ENCODE assay signal across 10 cellular contexts in the genomic region with DNA sequence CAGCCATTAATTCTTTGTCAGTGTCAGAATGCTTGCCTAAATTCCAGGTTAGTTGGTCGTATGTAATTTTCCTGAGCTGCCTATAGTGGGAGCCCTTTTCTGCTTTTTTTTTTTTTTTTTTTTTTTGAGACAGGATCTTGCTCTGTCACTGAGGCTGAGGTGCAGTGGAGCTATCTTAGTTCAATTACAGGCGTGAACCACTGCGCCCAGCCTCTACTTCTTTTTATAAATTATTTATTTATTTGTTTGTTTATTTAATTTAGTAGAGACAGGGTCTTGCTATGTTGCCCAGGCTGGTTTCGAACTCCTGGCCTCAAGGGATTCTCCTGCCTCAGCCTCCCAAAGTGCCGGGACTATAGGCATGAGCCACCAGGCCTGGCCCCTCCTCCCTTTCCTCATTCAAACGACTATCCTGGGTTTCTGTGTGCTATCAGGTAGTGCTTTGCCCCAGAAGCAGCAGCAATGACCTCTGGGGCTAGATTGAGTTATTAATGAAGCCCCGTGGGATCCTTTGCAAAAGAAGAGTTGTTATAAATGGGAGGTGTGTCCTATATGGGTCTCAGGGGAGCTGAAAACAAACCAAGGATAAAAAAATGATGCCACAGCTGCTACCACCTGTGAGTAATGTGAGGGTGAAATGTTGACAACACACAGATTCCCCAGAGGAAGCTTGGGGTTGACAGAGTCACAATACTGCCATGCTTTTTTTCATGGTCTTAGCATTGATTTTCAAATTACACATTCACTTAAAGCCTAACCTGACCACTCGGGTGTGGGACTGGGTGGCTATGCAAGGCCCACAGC. TPM values are rescaled to one million over a fixed set of nuclear protein-coding genes. Genes with fewer than 3 reads are reported as not detected.
DNase-seq lines count a peak whose midpoint lies in the region; ATAC-seq and TF ChIP-seq lines count a peak whose summit lies in the region.
"Had no signal": no experiment of that assay in that cellular context is flagged by ENCODE, and none has a peak within 500 bp of the region (broad histone marks: within the 10 kb centered on the region; RNA-seq: fewer than 3 reads in every experiment).

No MANE protein-coding gene starts in this region.

- H2BK15ac ChIP-seq in neuronal stem cell (ENCODE audit: low read length): no peak overlapping the region

- H4K91ac ChIP-seq in neuronal stem cell (ENCODE audit: low read depth, low read length, poor library complexity): no peak overlapping the region

- H4K8ac ChIP-seq in neuronal stem cell (ENCODE audit: low read depth, low read length): no peak overlapping the region

- H3K36me3 ChIP-seq in kidney epithelial cell (ENCODE audit: control insufficient read depth, insufficient read depth, low read length) (no peaks in the 10 kb centered on the region), neuronal stem cell (replicated peaks in 1 of 2; ENCODE audit: control insufficient read depth in 2 of 2, insufficient read depth in 2 of 2, low read length in 2 of 2) (no peaks in the 10 kb centered on the region)

- TF ChIP-seq CTCF in kidney epithelial cell (IDR thresholded peaks at IDR 0.05; ENCODE audit: insufficient read depth, low read length, poor library complexity, severe bottlenecking): peak; percentile 60

- no CpG with 5 or more reads among the region's 8 CpGs for WGBS in neuronal stem cell (ENCODE audit: extremely low coverage in 2 of 2, insufficient read length in 2 of 2, insufficient replicate concordance in 1 of 2), 2 donors

- H3K27me3 ChIP-seq in kidney epithelial cell (ENCODE audit: control insufficient read depth, insufficient read depth, low read length) (no peaks in the 10 kb centered on the region), neuronal stem cell (ENCODE audit: control insufficient read depth in 3 of 3, insufficient read depth in 3 of 3, low read depth in 1 of 3, low read length in 3 of 3) (peaks cover 0 to 4% (median 0%) of the 10 kb centered on the region in 3 experiments)

- no peak overlapping the region for H2AFZ ChIP-seq in neuronal stem cell (ENCODE audit: low read length)

- H3K9me3 ChIP-seq in neuronal stem cell (replicated peaks in 1 of 2; ENCODE audit: control insufficient read depth in 2 of 2, insufficient read depth in 1 of 2, low read depth in 1 of 2, low read length in 2 of 2): no peaks in the 10 kb centered on the region

- no peaks in the 10 kb centered on the region for H3K4me1 ChIP-seq in neuronal stem cell (ENCODE audit: control insufficient read depth in 2 of 2, insufficient read depth in 1 of 2, low read depth in 1 of 2, low read length in 2 of 2)

- H3K4me3 ChIP-seq in kidney epithelial cell (ENCODE audit: low read depth, low read length): no peak overlapping the region
- no peak overlapping the region for H3K4me3 ChIP-seq in neuronal stem cell (ENCODE audit: low read length in 2 of 2)
- H3K4me3 ChIP-seq: skin epidermis had no signal

- H3K18ac ChIP-seq in neuronal stem cell (ENCODE audit: low read length): no peak overlapping the region

- H2BK12ac ChIP-seq in neuronal stem cell (ENCODE audit: low read length): no peak overlapping the region

- H3K9ac ChIP-seq in neuronal stem cell (ENCODE audit: low read depth, low read length, poor library complexity): no peak overlapping the region

- H3K4ac ChIP-seq in neuronal stem cell (ENCODE audit: low read length): no peak overlapping the region

- H2BK5ac ChIP-seq in neuronal stem cell (ENCODE audit: low read length): no peak overlapping the region

- no peak overlapping the region for H3K4me2 ChIP-seq in neuronal stem cell (ENCODE audit: insufficient read depth, low read length, poor library complexity, severe bottlenecking)

- DNase-seq in DMS53 (lab: John Stamatoyannopoulos, UW) (peak; percentile 41), RKO (ENCODE audit: low spot score) (peak; percentile 52), kidney epithelial cell (ENCODE audit: low read depth) (no peak), neuronal stem cell (ENCODE audit: low spot score) (no peak), COLO668 (lab: John Stamatoyannopoulos, UW; ENCODE audit: unreplicated experiment) (no peak), GDM1 (lab: John Stamatoyannopoulos, UW) (no peak)
- DNase-seq: activated naive CD4-positive, alpha-beta T cell treated with anti-CD3 and anti-CD28 coated beads, Interleukin-2, amount 50 U/mL, for 16 hours had no signal

- ATAC-seq in HG03060 (IDR thresholded peaks at IDR 0.05; ENCODE audit: low read depth, unreplicated experiment) (peak; percentile 71), HG03139 (IDR thresholded peaks at IDR 0.05; ENCODE audit: unreplicated experiment) (no peak)

- no peak overlapping the region for H2AK5ac ChIP-seq in neuronal stem cell (ENCODE audit: low read depth, low read length)

- no peak overlapping the region for H2BK120ac ChIP-seq in neuronal stem cell (ENCODE audit: low read depth, low read length)

- no peak overlapping the region for H3K27ac ChIP-seq in neuronal stem cell (replicated peaks; ENCODE audit: low read length)
- H3K27ac ChIP-seq: skin epidermis had no signal

- H3K14ac ChIP-seq in neuronal stem cell (ENCODE audit: low read length): no peak overlapping the region

- H3K79me1 ChIP-seq in neuronal stem cell (ENCODE audit: low read depth, low read length): no peaks in the 10 kb centered on the region

- no peak overlapping the region for H3K23ac ChIP-seq in neuronal stem cell (ENCODE audit: low read depth, low read length, poor library complexity)

RNA-seq across cellular contexts. Expression of a gene that starts 34.6 kb away (rescaled TPM):
- 196 and 240 TPM in 2 replicates for total RNA-seq in kidney epithelial cell
- polyA plus RNA-seq in neuronal stem cell (2013, experiment 1 of 2): 18.9 TPM
- polyA plus RNA-seq in neuronal stem cell (2013, experiment 2 of 2): 19.1 TPM

Comparison
In these comparisons a context has a peak if more than half of its experiments do, and no peak if none do; other contexts are left out.
1. DNase-seq: peak in DMS53 (single experiment) and RKO (single experiment); none in kidney epithelial cell (single experiment), neuronal stem cell (single experiment), COLO668 (single experiment) and GDM1 (single experiment).